ENCODE assay signal across 9 cellular contexts in genomic region chr22:45268958-45269844, GRCh38. TPM values are rescaled to one million over a fixed set of nuclear protein-coding genes. Genes with fewer than 3 reads are reported as not detected.
DNase-seq lines count a peak whose midpoint lies in the region; ATAC-seq lines count a peak whose summit lies in the region.
"Had no signal": no experiment of that assay in that cellular context is flagged by ENCODE, and none has a peak within 500 bp of the region (broad histone marks: within the 10 kb centered on the region; RNA-seq: fewer than 3 reads in every experiment).

No MANE protein-coding gene starts in this region.

- H3K9me3 Mint-ChIP-seq in activated CD8-positive, alpha-beta memory T cell treated with anti-CD3 and anti-CD28 coated beads, Interleukin-2, amount 10 ng/mL, durations not matched to agents 7 days and 5 days (ENCODE audit: low read depth) = no peaks in the 10 kb centered on the region

- H2AK5ac ChIP-seq in mesendoderm (ENCODE audit: low read length) = no peak overlapping the region

- H4K8ac ChIP-seq in mesendoderm (ENCODE audit: low read depth, low read length) = no peak overlapping the region

- H3K23ac ChIP-seq in mesendoderm (ENCODE audit: low read length) = no peak overlapping the region

- no peak overlapping the region for H3K27ac Mint-ChIP-seq in activated CD8-positive, alpha-beta memory T cell treated with anti-CD3 and anti-CD28 coated beads, Interleukin-2, amount 10 ng/mL, durations not matched to agents 7 days and 5 days

- no peak overlapping the region for H4K5ac ChIP-seq in mesendoderm (ENCODE audit: low read length)

- H3K36me3 ChIP-seq in endocrine pancreas (ENCODE audit: control insufficient read depth, insufficient read depth, low read length) (no peaks in the 10 kb centered on the region), mesendoderm (ENCODE audit: control insufficient read depth, insufficient read depth, low read length) (no peaks in the 10 kb centered on the region)

- H3K27me3 Mint-ChIP-seq in activated CD8-positive, alpha-beta memory T cell treated with anti-CD3 and anti-CD28 coated beads, Interleukin-2, amount 10 ng/mL, durations not matched to agents 7 days and 5 days = peaks cover 37% of the 10 kb centered on the region

- no peaks in the 10 kb centered on the region for H3K9me3 ChIP-seq in endocrine pancreas (ENCODE audit: control insufficient read depth, low read length)

- no peak overlapping the region for H2BK5ac ChIP-seq in mesendoderm (ENCODE audit: low read length)

- peak overlapping the region; percentile 91 for H3K56ac ChIP-seq in mesendoderm (ENCODE audit: low read length)

- H3K4me1 Mint-ChIP-seq in activated CD8-positive, alpha-beta memory T cell treated with anti-CD3 and anti-CD28 coated beads, Interleukin-2, amount 10 ng/mL, durations not matched to agents 7 days and 5 days = peaks cover 8% of the 10 kb centered on the region

- H3K4ac ChIP-seq in mesendoderm (ENCODE audit: low read depth, low read length) = peak overlapping the region; percentile 6

- peak overlapping the region; percentile 42 for H3K9ac ChIP-seq in endocrine pancreas (ENCODE audit: control insufficient read depth, insufficient read depth, low read length)
- H3K9ac ChIP-seq in mesendoderm (ENCODE audit: low read length) = peak overlapping the region; percentile 84

- CTCF ChIA-PET in activated CD8-positive, alpha-beta memory T cell treated with anti-CD3 and anti-CD28 coated beads, Interleukin-2, amount 10 ng/mL, durations not matched to agents 7 days and 5 days (lab: Charles Lee) = interaction anchor here (0.6 to 3.7 kb wide), 7 partner anchors 26 to 285 kb away, joined by 3 to 12 read pairs (median 3); no protein-coding TSS in a partner anchor

- H3K18ac ChIP-seq in mesendoderm (ENCODE audit: low read length) = peak overlapping the region; percentile 91

- peak; percentile 87 for ATAC-seq in HG02798 (IDR thresholded peaks at IDR 0.05; ENCODE audit: poor library complexity, unreplicated experiment)
- peak; percentile 90 for ATAC-seq in activated CD8-positive, alpha-beta memory T cell treated with anti-CD3 and anti-CD28 coated beads, Interleukin-2, amount 10 ng/mL, durations not matched to agents 7 days and 5 days

- DNase-seq in EL (peak; percentile 59), NCI-H82 treated with DMSO at 0.1 percent for 48 hours (lab: John Stamatoyannopoulos, UW; ENCODE audit: unreplicated experiment) (peak; percentile 44), mesendoderm (peak; percentile 84), OCI-M2 (lab: John Stamatoyannopoulos, UW; ENCODE audit: unreplicated experiment) (no peak)
- DNase-seq in activated CD8-positive, alpha-beta memory T cell treated with anti-CD3 and anti-CD28 coated beads, Interleukin-2, amount 10 ng/mL, durations not matched to agents 7 days and 5 days = peak; percentile 88
- DNase-seq in stimulated activated CD8-positive, alpha-beta memory T cell treated with anti-CD3 and anti-CD28 coated beads, Interleukin-12 subunit alpha, Interleukin-12 subunit beta, amount 100 ng/mL, for 24 hours (ENCODE audit: extremely low read depth) = peak; percentile 61

- H2BK120ac ChIP-seq in mesendoderm (ENCODE audit: low read depth, low read length) = no peak overlapping the region

- H3K27ac ChIP-seq in mesendoderm (ENCODE audit: low read depth, low read length) = peak overlapping the region; percentile 84

- no CpG with 5 or more reads among the region's 60 CpGs for WGBS in mesendoderm (ENCODE audit: extremely low coverage, insufficient coverage, low lambda C conversion rate)

- H3K4me3 Mint-ChIP-seq in activated CD8-positive, alpha-beta memory T cell treated with anti-CD3 and anti-CD28 coated beads, Interleukin-2, amount 10 ng/mL, durations not matched to agents 7 days and 5 days = peak overlapping the region; percentile 57

- no peak overlapping the region for H2BK15ac ChIP-seq in mesendoderm (replicated peaks; ENCODE audit: low read depth)

- H3K79me2 ChIP-seq in mesendoderm (ENCODE audit: control insufficient read depth, insufficient read depth, low read length) = no peaks in the 10 kb centered on the region

- H3K27me3 ChIP-seq in endocrine pancreas (ENCODE audit: control insufficient read depth, insufficient read depth, low read length) (no peaks in the 10 kb centered on the region), mesendoderm (ENCODE audit: insufficient read depth, low read length, poor library complexity) (no peaks in the 10 kb centered on the region)

- peak overlapping the region; percentile 100 for H3K4me2 ChIP-seq in mesendoderm (ENCODE audit: low read length)

- peak overlapping the region; percentile 19 for H3K4me3 ChIP-seq in endocrine pancreas (ENCODE audit: control insufficient read depth, insufficient read depth, low read length)
- peak overlapping the region; percentile 54 for H3K4me3 ChIP-seq in mesendoderm (ENCODE audit: low read length)

- no peaks in the 10 kb centered on the region for H3K79me1 ChIP-seq in mesendoderm (ENCODE audit: low read length)

- H3K36me3 Mint-ChIP-seq in activated CD8-positive, alpha-beta memory T cell treated with anti-CD3 and anti-CD28 coated beads, Interleukin-2, amount 10 ng/mL, durations not matched to agents 7 days and 5 days = no peaks in the 10 kb centered on the region

- no peaks in the 10 kb centered on the region for H3K4me1 ChIP-seq in endocrine pancreas (ENCODE audit: control insufficient read depth, insufficient read depth, low read length)
- no peaks in the 10 kb centered on the region for H3K4me1 ChIP-seq in mesendoderm (ENCODE audit: control insufficient read depth, low read depth, low read length)

RNA-seq across cellular contexts. Expression of gene UPK3A, which starts 15.5 kb away (rescaled TPM):
- total RNA-seq in activated CD8-positive, alpha-beta memory T cell treated with anti-CD3 and anti-CD28 coated beads, Interleukin-2, amount 10 ng/mL, durations not matched to agents 7 days and 5 days = not detected
- polyA plus RNA-seq in mesendoderm (2013, experiment 1 of 2) = 0.08 TPM
- polyA plus RNA-seq in mesendoderm (2013, experiment 2 of 2) = 0.04 TPM
- total RNA-seq: subcutaneous adipose tissue had no signal

RNA-seq across cellular contexts. Expression of gene KIAA0930, which starts 28.5 kb away (rescaled TPM):
- total RNA-seq in activated CD8-positive, alpha-beta memory T cell treated with anti-CD3 and anti-CD28 coated beads, Interleukin-2, amount 10 ng/mL, durations not matched to agents 7 days and 5 days = 10 to 100 TPM; 35.1 to 38.6 TPM
- 38.5 TPM for polyA plus RNA-seq in mesendoderm (2013, experiment 1 of 2)
- 41.4 TPM for polyA plus RNA-seq in mesendoderm (2013, experiment 2 of 2)

RNA-seq across cellular contexts. Expression of gene FAM118A, which starts 40.5 kb away (rescaled TPM):
- 10 to 100 TPM; 58.8 to 75.0 TPM for total RNA-seq in activated CD8-positive, alpha-beta memory T cell treated with anti-CD3 and anti-CD28 coated beads, Interleukin-2, amount 10 ng/mL, durations not matched to agents 7 days and 5 days
- 12.1 TPM for polyA plus RNA-seq in mesendoderm (2013, experiment 1 of 2)
- 11.1 TPM for polyA plus RNA-seq in mesendoderm (2013, experiment 2 of 2)
